8 cellular contexts compared by ENCODE assay signal in the genomic region with DNA sequence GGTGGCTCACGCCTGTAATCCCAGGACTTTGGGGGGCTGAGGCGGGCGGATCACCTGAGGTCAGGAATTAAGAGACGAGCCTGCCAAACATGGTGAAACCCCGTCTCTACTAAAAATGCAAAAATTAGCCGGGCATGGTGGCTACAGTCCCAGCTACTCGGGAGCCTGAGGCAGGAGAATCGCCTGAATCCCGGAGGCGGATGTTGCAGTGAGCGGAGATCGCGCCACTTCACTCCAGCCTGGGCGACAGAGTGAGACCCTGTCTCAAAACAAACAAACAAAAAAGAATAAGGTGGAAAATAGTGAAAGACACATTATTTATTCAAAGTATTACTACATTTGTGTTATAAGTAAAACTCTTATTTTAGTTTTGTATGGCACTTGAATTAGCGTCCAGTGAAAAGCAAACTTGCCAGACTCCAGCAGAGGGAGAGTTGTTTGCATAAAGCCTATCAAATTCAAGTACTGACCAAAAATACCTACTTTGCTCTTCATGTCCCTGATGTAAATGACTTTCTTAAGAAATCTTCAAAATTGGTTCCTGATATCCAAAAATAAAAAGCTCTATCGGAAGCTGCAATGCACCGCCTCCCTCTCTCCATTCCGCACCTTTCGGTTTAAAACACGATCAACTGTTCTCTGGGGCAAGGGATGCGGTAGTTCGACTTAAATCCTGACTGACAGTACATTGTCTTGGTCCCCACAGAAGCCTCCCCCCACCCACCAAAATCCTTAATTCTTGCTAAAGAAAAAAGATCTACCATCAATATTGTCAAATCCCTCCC.
A peak's percentile ranks its signal among the peaks of the same experiment; 100 is the strongest.
DNase-seq lines count a peak whose midpoint lies in the region; ATAC-seq and TF ChIP-seq lines count a peak whose summit lies in the region.

No MANE protein-coding gene starts in this region.

- H3K4me1 ChIP-seq in HEK293 (ENCODE audit: control insufficient read depth, insufficient read depth, low read length) = no peaks in the 10 kb centered on the region

- TF ChIP-seq CTCF in HEK293 (tag by site-specific recombination; IDR thresholded peaks at IDR 0.05) (no peak), VCaP (conservative IDR thresholded peaks at IDR 0.05) (0 out of 2 replicates have a peak, but pooled peaks have one; percentile 25)

- H3K36me3 ChIP-seq in HEK293 (ENCODE audit: control insufficient read depth in 2 of 2, insufficient read depth in 1 of 2, low read length in 2 of 2) = peaks cover 0 to 3% of the 10 kb centered on the region in 2 experiments; a peak in 1 of 3 replicates

- H3K9me3 ChIP-seq in HEK293 (ENCODE audit: control insufficient read depth, insufficient read depth, low read depth, low read length) = no peaks in the 10 kb centered on the region

- DNase-seq in globus pallidus (ENCODE audit: low spot score) (peak; percentile 11), skeletal muscle cell (ENCODE audit: low read depth) (no peak), NCI-H524 treated with DMSO at 0.1 percent for 48 hours (lab: John Stamatoyannopoulos, UW) (no peak), MV-4-11 (lab: John Stamatoyannopoulos, UW) (no peak), GOT3 (lab: John Stamatoyannopoulos, UW) (no peak)

- peak overlapping the region; percentile 95 for H3K27ac ChIP-seq in HEK293 (ENCODE audit: extremely low read depth, low read depth, low read length)
- H3K27ac ChIP-seq in VCaP = peak overlapping the region; percentile 91

- CTCF ChIA-PET in HEK293 (lab: Yijun Ruan, JAX) = interaction anchor here (0.7 kb wide), 1 partner anchor 125 kb away, joined by 3 read pairs; no protein-coding TSS in a partner anchor

- POLR2A ChIA-PET in HEK293 (lab: Yijun Ruan, JAX) = interaction anchor here (0.6 kb wide), 1 partner anchor 77 kb away, joined by 4 read pairs; no protein-coding TSS in a partner anchor

- peak overlapping the region; percentile 74 for H3K4me3 ChIP-seq in HEK293 (ENCODE audit: low read depth, low read length)
- peak overlapping the region; percentile 98 for H3K4me3 ChIP-seq in skeletal muscle cell (ENCODE audit: low read depth, low read length)

- no peak for ATAC-seq in HG03432 (IDR thresholded peaks at IDR 0.05; ENCODE audit: unreplicated experiment)

TF ChIP-seq in HEK293, 187 proteins besides CTCF, POLR2A, EP300 and RAD21:
- TF ChIP-seq ZFHX2 (tag by site-specific recombination; conservative IDR thresholded peaks at IDR 0.05) (peak; percentile 31; the same call in 1 of the 2 replicates), SETDB1 (IDR thresholded peaks at IDR 0.05; ENCODE audit: insufficient read length, low read length) (no peak)
- TF ChIP-seq, protein P1, sequence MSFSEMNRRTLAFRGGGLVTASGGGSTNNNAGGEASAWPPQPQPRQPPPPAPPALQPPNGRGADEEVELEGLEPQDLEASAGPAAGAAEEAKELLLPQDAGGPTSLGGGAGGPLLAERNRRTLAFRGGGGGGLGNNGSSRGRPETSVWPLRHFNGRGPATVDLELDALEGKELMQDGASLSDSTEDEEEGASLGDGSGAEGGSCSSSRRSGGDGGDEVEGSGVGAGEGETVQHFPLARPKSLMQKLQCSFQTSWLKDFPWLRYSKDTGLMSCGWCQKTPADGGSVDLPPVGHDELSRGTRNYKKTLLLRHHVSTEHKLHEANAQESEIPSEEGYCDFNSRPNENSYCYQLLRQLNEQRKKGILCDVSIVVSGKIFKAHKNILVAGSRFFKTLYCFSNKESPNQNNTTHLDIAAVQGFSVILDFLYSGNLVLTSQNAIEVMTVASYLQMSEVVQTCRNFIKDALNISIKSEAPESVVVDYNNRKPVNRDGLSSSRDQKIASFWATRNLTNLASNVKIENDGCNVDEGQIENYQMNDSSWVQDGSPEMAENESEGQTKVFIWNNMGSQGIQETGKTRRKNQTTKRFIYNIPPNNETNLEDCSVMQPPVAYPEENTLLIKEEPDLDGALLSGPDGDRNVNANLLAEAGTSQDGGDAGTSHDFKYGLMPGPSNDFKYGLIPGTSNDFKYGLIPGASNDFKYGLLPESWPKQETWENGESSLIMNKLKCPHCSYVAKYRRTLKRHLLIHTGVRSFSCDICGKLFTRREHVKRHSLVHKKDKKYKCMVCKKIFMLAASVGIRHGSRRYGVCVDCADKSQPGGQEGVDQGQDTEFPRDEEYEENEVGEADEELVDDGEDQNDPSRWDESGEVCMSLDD (tag by site-specific recombination; IDR thresholded peaks at IDR 0.05) = no peak
